Comparison of ENCODE assay signal across 8 cellular contexts in genomic region chr10:22316286-22317120, GRCh38. TPM values are rescaled to one million over a fixed set of nuclear protein-coding genes. Genes with fewer than 3 reads are reported as not detected.
DNase-seq lines count a peak whose midpoint lies in the region; ATAC-seq and TF ChIP-seq lines count a peak whose summit lies in the region.

Gene COMMD3, plus strand, starts transcription at chr10:22316388. Its CDS starts 30 bp downstream, at chr10:22316418.

- TF ChIP-seq CTCF in neutrophil (IDR thresholded peaks at IDR 0.05), result no peak
- TF ChIP-seq CTCF in tibial nerve (IDR thresholded peaks at IDR 0.05), result peak in 1 of 5 experiments; percentile 19

- peaks cover 18% of the 10 kb centered on the region for H3K27me3 ChIP-seq in neutrophil
- no peaks in the 10 kb centered on the region for H3K27me3 ChIP-seq in tibial nerve

- H3K36me3 ChIP-seq in ES-I3 (ENCODE audit: insufficient read depth, low read length) (no peaks in the 10 kb centered on the region), neutrophil (no peaks in the 10 kb centered on the region), tibial nerve (no peaks in the 10 kb centered on the region)

- peak; percentile 70 for ATAC-seq in GM21723 (IDR thresholded peaks at IDR 0.05; ENCODE audit: unreplicated experiment)

- TF ChIP-seq POLR2A in tibial nerve (IDR thresholded peaks at IDR 0.05), result peak; percentile 85 to 95

- 1 to 3% methylated on average over 26 to 60 of the region's 64 CpGs for WGBS in tibial nerve, 2 donors

- H3K9ac ChIP-seq in ES-I3 (ENCODE audit: low read depth, low read length), result peak within 1 kb of the TSS; percentile 69

- no peaks in the 10 kb centered on the region for H3K4me1 ChIP-seq in ES-I3 (ENCODE audit: insufficient read depth, low read length)
- H3K4me1 ChIP-seq in neutrophil (ENCODE audit: control insufficient read depth in 1 of 2, insufficient read depth in 1 of 2, low read depth in 1 of 2, low read length in 1 of 2), result peaks cover 36 to 37% of the 10 kb centered on the region in 2 experiments
- H3K4me1 ChIP-seq in tibial nerve, result peaks cover 0 to 40% (median 11%) of the 10 kb centered on the region in 4 donors

- in situ Hi-C loops in SK-MEL-5 (cut with HindIII; ENCODE audit: low pct_unique_long_range_greater_than_20kb, low sequenced_read_pairs), result loop anchor here (10.0 kb wide), 1 partner anchor 72 kb away; no protein-coding TSS in a partner anchor

- H3K9me3 ChIP-seq in ES-I3 (ENCODE audit: control insufficient read depth, insufficient read depth, low read length), result no peaks in the 10 kb centered on the region
- no peaks in the 10 kb centered on the region for H3K9me3 ChIP-seq in neutrophil
- H3K9me3 ChIP-seq in tibial nerve, result no peaks in the 10 kb centered on the region

- H3K27ac ChIP-seq in neutrophil (peak within 1 kb of the TSS; percentile 90), tibial nerve (peak within 1 kb of the TSS; percentile 94 to 97 (median 96))

- peak within 1 kb of the TSS; percentile 81 to 94 for H3K4me3 ChIP-seq in neutrophil (ENCODE audit: low read depth in 1 of 2, low read length in 1 of 2)
- H3K4me3 ChIP-seq in tibial nerve, result peak within 1 kb of the TSS; percentile 64 to 90 (median 84)

- TF ChIP-seq EP300 in tibial nerve (IDR thresholded peaks at IDR 0.05), result peak in 1 of 2 donors; percentile 96

- DNase-seq in KG1 (lab: John Stamatoyannopoulos, UW) (peak; percentile 84), SK-MEL-5 (ENCODE audit: low read depth, low spot score) (peak; percentile 80), germinal center (ENCODE audit: low spot score) (peak; percentile 75), tibial nerve (ENCODE audit: low spot score in 2 of 2) (peak; percentile 81 to 85)
- DNase-seq in activated naive CD4-positive, alpha-beta T cell treated with anti-CD3 and anti-CD28 coated beads, Interleukin-2, amount 50 U/mL, for 16 hours, result peak; percentile 79

RNA-seq across cellular contexts. Expression of gene COMMD3, which starts in this region (rescaled TPM):
- 50.6 and 50.7 TPM in 2 replicates for total RNA-seq in SK-MEL-5 (2014; rRNA removed; shearing (Covaris generic))
- polyA plus RNA-seq in SK-MEL-5 (2015; cell fraction: cytosol; rRNA removed), result 19.6 and 21.4 TPM in 2 replicates
- polyA plus RNA-seq in SK-MEL-5 (2015; cell fraction: nucleus; rRNA removed), result 111 and 135 TPM in 2 replicates
- 10 to 100 TPM; 17.2 to 28.2 (median 23.8) TPM for total RNA-seq in tibial nerve

Comparison
In these comparisons a context has a peak if more than half of its experiments do, and no peak if none do; other contexts are left out.
1. Peak in every context shown above with its lines: DNase-seq, ATAC-seq, H3K4me3 ChIP-seq and H3K27ac ChIP-seq.